In the genomic region with DNA sequence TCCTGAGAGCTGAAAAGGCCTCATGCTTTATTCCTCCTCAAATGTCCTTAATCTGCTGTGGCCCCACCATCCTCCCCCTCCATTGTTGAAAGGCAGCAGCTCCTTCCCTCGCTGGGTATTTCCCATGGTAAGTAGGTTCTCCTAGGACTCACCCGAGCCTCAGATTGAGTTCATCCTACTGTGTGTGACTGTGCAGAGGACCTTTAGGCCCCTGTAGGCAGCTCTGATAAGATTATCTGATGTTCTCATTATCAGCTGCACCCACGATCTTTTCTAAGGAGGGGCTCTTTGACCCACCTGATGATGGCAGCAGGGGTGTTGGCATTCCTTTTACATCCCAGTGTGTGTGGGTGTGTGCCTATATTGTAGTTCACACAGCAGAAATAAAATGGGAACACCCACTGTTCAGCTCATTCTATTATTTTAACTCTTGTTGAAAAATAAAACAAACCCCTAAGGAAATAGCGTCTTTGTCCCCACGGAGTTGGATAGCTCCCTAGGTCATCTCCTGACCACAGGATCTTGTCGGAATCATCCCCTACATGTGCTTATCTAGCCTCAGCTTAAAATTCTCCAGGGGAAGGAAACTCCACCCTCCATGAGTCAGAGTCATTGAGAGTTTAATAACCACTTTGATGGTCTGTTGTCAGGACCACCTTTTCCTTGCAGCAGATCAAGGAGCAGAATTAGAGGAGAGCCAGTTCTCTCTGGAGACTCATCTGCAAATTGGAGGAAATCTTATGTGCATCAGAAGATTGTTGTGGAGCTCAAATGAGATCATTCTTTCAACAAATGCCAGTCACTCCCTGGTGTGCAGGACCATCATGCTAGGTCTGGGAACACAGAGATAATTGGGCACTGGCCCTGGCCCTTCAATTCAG, we compare ENCODE assay signal across 11 cellular contexts. TPM values are rescaled to one million over a fixed set of nuclear protein-coding genes. Genes with fewer than 3 reads are reported as not detected.
DNase-seq lines count a peak whose midpoint lies in the region; ATAC-seq and TF ChIP-seq lines count a peak whose summit lies in the region.
"Had no signal": no experiment of that assay in that cellular context is flagged by ENCODE, and none has a peak within 500 bp of the region (broad histone marks: within the 10 kb centered on the region; RNA-seq: fewer than 3 reads in every experiment).

No MANE protein-coding gene starts in this region.

- H3K4me1 ChIP-seq in HCT116 (ENCODE audit: control insufficient read depth in 1 of 2, insufficient read depth in 2 of 2, low read length in 2 of 2) (peaks cover 60 to 80% of the 10 kb centered on the region in 2 experiments), adrenal gland (replicated peaks in 1 of 2) (peaks cover 9 to 22% of the 10 kb centered on the region in 2 donors), skeletal muscle satellite cell (ENCODE audit: control insufficient read depth, insufficient read depth, low read length) (peaks cover 20% of the 10 kb centered on the region)

- H3K79me2 ChIP-seq in HCT116 (ENCODE audit: insufficient read depth, low read length): peaks cover 26% of the 10 kb centered on the region

- RAD21 ChIA-PET in HCT116 (lab: Charles Lee; ENCODE audit: low non-redundant PET in 1 of 2, low total read pairs in 2 of 2, uncharacterized antibody in 2 of 2, unreplicated experiment in 2 of 2): interaction anchor here in 1 of 2 experiments (0.7 to 1.4 kb wide), 3 partner anchors 17 to 42 kb away, joined by 3 to 4 read pairs (median 3); partner anchors contain the start of gene SRSF8

- intact Hi-C loops in HCT116 (cut with micrococcal nuclease) (loop anchor here (5.0 kb wide), 1 partner anchor 42 kb away; the partner anchor contains the start of gene SRSF8), adrenal gland (cut with DNase I) (loop anchor here in 1 of 2 donors (5.0 kb wide), 1 partner anchor 33 kb away; no protein-coding TSS in a partner anchor), left cardiac atrium (cut with DNase I) (no loop called here)

- no peaks in the 10 kb centered on the region for H4K20me1 ChIP-seq in HCT116 (ENCODE audit: insufficient read depth)

- H3K27ac ChIP-seq in HCT116 (ENCODE audit: low read depth, low read length) (peak overlapping the region; percentile 89), adrenal gland (peak overlapping the region in 4 of 5 donors; percentile 5 to 67 (median 40))
- H3K27ac ChIP-seq: HL-60 had no signal

- peak overlapping the region; percentile 91 for H3K4me2 ChIP-seq in HCT116 (ENCODE audit: low read length)
- H3K4me2 ChIP-seq in skeletal muscle satellite cell (ENCODE audit: low read length): peak overlapping the region; percentile 41

- ATAC-seq in HCT116 (peak; percentile 52), left cardiac atrium (peak; percentile 23 to 84), GM21367 (IDR thresholded peaks at IDR 0.05; ENCODE audit: unreplicated experiment) (no peak), GM19395 (IDR thresholded peaks at IDR 0.05; ENCODE audit: unreplicated experiment) (no peak)

- no peak for TF ChIP-seq CTCF in HCT116 (IDR thresholded peaks at IDR 0.05 in 2 of 3, conservative IDR thresholded peaks at IDR 0.05 in 1 of 3; ENCODE audit: borderline replicate concordance in 1 of 3, insufficient read depth in 1 of 3, low read depth in 2 of 3, low read length in 2 of 3)
- no peak for TF ChIP-seq CTCF in adrenal gland (IDR thresholded peaks at IDR 0.05)

- peak overlapping the region; percentile 72 for H3K9ac ChIP-seq in HCT116 (ENCODE audit: low read length)
- H3K9ac ChIP-seq in skeletal muscle satellite cell (ENCODE audit: low read depth, low read length): no peak overlapping the region

- 0 out of 2 replicates have a peak, but pooled peaks have one; percentile 5 for TF ChIP-seq RAD21 in HCT116 (IDR thresholded peaks at IDR 0.05; ENCODE audit: low read depth)

- POLR2A ChIA-PET in HCT116 (lab: Charles Lee): interaction anchor here (0.9 to 1.9 kb wide), 4 partner anchors 19 to 42 kb away, joined by 3 to 6 read pairs (median 4); partner anchors contain the start of genes ENDOD1 and SRSF8

- no peak overlapping the region for H2AFZ ChIP-seq in HCT116 (ENCODE audit: low read depth, low read length, poor library complexity, severe bottlenecking)

- peak overlapping the region; percentile 43 to 55 for H3K4me3 ChIP-seq in HCT116 (replicated peaks in 1 of 2; ENCODE audit: low read depth in 1 of 2, low read length in 2 of 2)
- H3K4me3 ChIP-seq in adrenal gland: no peak overlapping the region
- H3K4me3 ChIP-seq in skeletal muscle satellite cell (ENCODE audit: low read length): peak overlapping the region; percentile 1

- H3K27me3 ChIP-seq in HCT116 (ENCODE audit: insufficient read depth, low read length) (no peaks in the 10 kb centered on the region), adrenal gland (no peaks in the 10 kb centered on the region), skeletal muscle satellite cell (ENCODE audit: control insufficient read depth, insufficient read depth, low read length) (no peaks in the 10 kb centered on the region)

- 43 to 58% (median 50%) methylated on average over 6 of the region's 6 CpGs for WGBS in adrenal gland, 4 donors

- H3K9me3 ChIP-seq in HCT116 (ENCODE audit: control insufficient read depth in 1 of 2, insufficient read depth in 1 of 2, low read depth in 1 of 2, low read length in 2 of 2) (no peaks in the 10 kb centered on the region), adrenal gland (replicated peaks in 1 of 3) (no peaks in the 10 kb centered on the region), skeletal muscle satellite cell (replicated peaks; ENCODE audit: low read length) (no peaks in the 10 kb centered on the region)

- peaks cover 0 to 5% of the 10 kb centered on the region in 2 experiments; a peak in 1 of 4 replicates for H3K36me3 ChIP-seq in HCT116 (ENCODE audit: control insufficient read depth in 1 of 2, insufficient read depth in 2 of 2, low read length in 2 of 2)
- H3K36me3 ChIP-seq in adrenal gland (replicated peaks in 1 of 2): no peaks in the 10 kb centered on the region
- H3K36me3 ChIP-seq in skeletal muscle satellite cell (ENCODE audit: insufficient read depth, low read length): no peaks in the 10 kb centered on the region

- no TSS peak for BruUV-seq in HCT116 (replicated peaks; lab: Mats Ljungman, UMichigan)

- no peaks in the 10 kb centered on the region for H3K9me2 ChIP-seq in HCT116 (ENCODE audit: insufficient read depth)

- no peak for TF ChIP-seq POLR2A in HCT116 (IDR thresholded peaks at IDR 0.05; ENCODE audit: borderline replicate concordance, extremely low read depth, insufficient read depth, insufficient read length)
- TF ChIP-seq POLR2A in adrenal gland (IDR thresholded peaks at IDR 0.05): no peak

- CTCF ChIA-PET in HCT116 (lab: Charles Lee): interaction anchor here (0.9 to 1.2 kb wide), 2 partner anchors 41 to 43 kb away, joined by 3 to 5 read pairs; no protein-coding TSS in a partner anchor

- DNase-seq in HCT116 (ENCODE audit: low read depth, low spot score) (no peak), adrenal gland (peak in 1 of 7 donors; percentile 12), left cardiac atrium (no peak), NCI-H345 (lab: John Stamatoyannopoulos, UW) (no peak)
- no peak for DNase-seq in effector CD8-positive, alpha-beta T cell (lab: John Stamatoyannopoulos, UW)
- DNase-seq: DND-41 had no signal

TF ChIP-seq in HCT116, 20 proteins besides CTCF, POLR2A, EP300 and RAD21 (continues in another document):
- TF ChIP-seq SIN3A (IDR thresholded peaks at IDR 0.05; ENCODE audit: low read depth): no peak
- TF ChIP-seq FOSL1 (IDR thresholded peaks at IDR 0.05; ENCODE audit: low read depth): peak; percentile 54
- TF ChIP-seq, protein P1, sequence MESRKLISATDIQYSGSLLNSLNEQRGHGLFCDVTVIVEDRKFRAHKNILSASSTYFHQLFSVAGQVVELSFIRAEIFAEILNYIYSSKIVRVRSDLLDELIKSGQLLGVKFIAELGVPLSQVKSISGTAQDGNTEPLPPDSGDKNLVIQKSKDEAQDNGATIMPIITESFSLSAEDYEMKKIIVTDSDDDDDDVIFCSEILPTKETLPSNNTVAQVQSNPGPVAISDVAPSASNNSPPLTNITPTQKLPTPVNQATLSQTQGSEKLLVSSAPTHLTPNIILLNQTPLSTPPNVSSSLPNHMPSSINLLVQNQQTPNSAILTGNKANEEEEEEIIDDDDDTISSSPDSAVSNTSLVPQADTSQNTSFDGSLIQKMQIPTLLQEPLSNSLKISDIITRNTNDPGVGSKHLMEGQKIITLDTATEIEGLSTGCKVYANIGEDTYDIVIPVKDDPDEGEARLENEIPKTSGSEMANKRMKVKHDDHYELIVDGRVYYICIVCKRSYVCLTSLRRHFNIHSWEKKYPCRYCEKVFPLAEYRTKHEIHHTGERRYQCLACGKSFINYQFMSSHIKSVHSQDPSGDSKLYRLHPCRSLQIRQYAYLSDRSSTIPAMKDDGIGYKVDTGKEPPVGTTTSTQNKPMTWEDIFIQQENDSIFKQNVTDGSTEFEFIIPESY (IDR thresholded peaks at IDR 0.05; ENCODE audit: extremely low read depth, insufficient replicate concordance, low read length): no peak
- no peak for TF ChIP-seq ZFX (IDR thresholded peaks at IDR 0.05)
- peak; percentile 60 for TF ChIP-seq JUND (IDR thresholded peaks at IDR 0.05)
- no peak for TF ChIP-seq ZNF274 (IDR thresholded peaks at IDR 0.05; ENCODE audit: low read depth, low read length)
- no peak for TF ChIP-seq CEBPB (IDR thresholded peaks at IDR 0.05; ENCODE audit: low read depth)
- no peak for TF ChIP-seq YY1 (IDR thresholded peaks at IDR 0.05; ENCODE audit: extremely low read depth, insufficient replicate concordance, low read depth, low read length)
- no peak for TF ChIP-seq ELF1 (IDR thresholded peaks at IDR 0.05; ENCODE audit: borderline replicate concordance, low read depth)
- TF ChIP-seq, protein P2, sequence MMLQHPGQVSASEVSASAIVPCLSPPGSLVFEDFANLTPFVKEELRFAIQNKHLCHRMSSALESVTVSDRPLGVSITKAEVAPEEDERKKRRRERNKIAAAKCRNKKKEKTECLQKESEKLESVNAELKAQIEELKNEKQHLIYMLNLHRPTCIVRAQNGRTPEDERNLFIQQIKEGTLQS (IDR thresholded peaks at IDR 0.05): no peak
- TF ChIP-seq EZH2phosphoT487 (IDR thresholded peaks at IDR 0.05; ENCODE audit: borderline replicate concordance): no peak

RNA-seq across cellular contexts. Expression of gene ENDOD1, which starts 19.3 kb away (rescaled TPM):
- total RNA-seq in HCT116 (2021; ENCODE audit: unreplicated experiment) (33.6 TPM), adrenal gland (10 to 100 TPM; 17.6 to 54.9 (median 32.8) TPM), left cardiac atrium (10 to 100 TPM; 13.4 to 19.8 TPM)
- polyA plus RNA-seq in HCT116 (2012): 22.9 and 26.9 TPM in 2 replicates
- 10 to 100 TPM in 1 of 3 donors, 1 to 10 TPM in 2; 6.1 to 33.1 (median 6.6) TPM for polyA plus RNA-seq in adrenal gland
- 38.0 and 43.9 TPM in 2 replicates for total RNA-seq in skeletal muscle satellite cell (2012; rRNA removed)

RNA-seq across cellular contexts. Expression of gene SRSF8, which starts 42.2 kb away (rescaled TPM):
- 31.0 TPM for total RNA-seq in HCT116 (2021; ENCODE audit: unreplicated experiment)
- polyA plus RNA-seq in HCT116 (2012): 18.1 and 28.2 TPM in 2 replicates
- 10 to 100 TPM; 20.0 to 60.4 (median 39.5) TPM for total RNA-seq in adrenal gland
- 10 to 100 TPM; 44.8 to 58.8 (median 54.1) TPM for polyA plus RNA-seq in adrenal gland
- total RNA-seq in left cardiac atrium: 10 to 100 TPM; 23.5 to 37.2 TPM
- total RNA-seq in skeletal muscle satellite cell (2012; rRNA removed): 18.3 and 18.8 TPM in 2 replicates

RNA-seq across cellular contexts. Expression of gene KDM4F, which starts 59.7 kb away (rescaled TPM):
- total RNA-seq in HCT116 (2021; ENCODE audit: unreplicated experiment) (not detected), adrenal gland (not detected), left cardiac atrium (not detected)
- polyA plus RNA-seq in HCT116 (2012): not detected in 2 replicates
- polyA plus RNA-seq in adrenal gland: not detected
- total RNA-seq in skeletal muscle satellite cell (2012; rRNA removed): not detected in 2 replicates
- total RNA-seq: epithelial cell of proximal tubule had no signal

Comparison
In these comparisons a context has a peak if more than half of its experiments do, and no peak if none do; other contexts are left out.
1. ATAC-seq: peak in HCT116 (single experiment) and left cardiac atrium (2 of 2); none in GM21367 (single experiment) and GM19395 (single experiment).
2. H3K4me3 ChIP-seq: peak in HCT116 (2 of 2) and skeletal muscle satellite cell (single experiment); none in adrenal gland (0 of 4).